Comparison of ENCODE assay signal across 11 cellular contexts in the genomic region with DNA sequence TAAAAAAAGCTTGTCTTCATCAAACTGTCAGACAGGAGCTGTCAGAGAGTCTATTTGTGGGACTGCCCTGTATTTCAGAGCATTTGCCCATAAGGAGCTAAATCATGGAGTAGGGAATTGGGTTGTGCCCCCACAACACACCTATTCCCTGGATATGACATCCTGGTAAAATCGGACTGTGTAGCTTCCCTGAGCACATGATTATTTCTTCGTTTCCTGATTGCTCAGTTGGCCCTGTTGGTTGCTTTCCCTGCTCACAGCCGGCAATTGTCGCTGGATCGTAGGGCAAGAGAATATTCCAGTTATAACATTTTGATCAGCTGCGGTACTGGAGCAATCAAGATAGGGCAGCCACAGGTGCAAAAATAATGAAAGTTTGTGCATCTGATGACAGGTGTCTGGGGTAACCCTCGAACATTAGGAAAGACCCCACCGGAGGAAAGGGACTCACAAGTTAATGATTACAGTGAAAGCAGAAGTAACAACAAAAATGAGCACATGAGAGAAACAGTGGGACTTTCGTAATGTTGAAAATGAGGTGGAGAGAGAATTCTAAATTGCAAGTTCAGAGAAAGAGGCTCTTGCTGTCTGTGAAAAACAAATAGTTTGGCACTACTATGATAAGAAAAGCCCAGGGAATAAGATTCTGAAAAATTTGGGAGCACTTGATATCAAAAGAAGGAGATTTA. TPM values are rescaled to one million over a fixed set of nuclear protein-coding genes. Genes with fewer than 3 reads are reported as not detected.
A peak's percentile ranks its signal among the peaks of the same experiment; 100 is the strongest.
DNase-seq lines count a peak whose midpoint lies in the region; ATAC-seq and TF ChIP-seq lines count a peak whose summit lies in the region.
"Had no signal": no experiment of that assay in that cellular context is flagged by ENCODE, and none has a peak within 500 bp of the region (broad histone marks: within the 10 kb centered on the region; RNA-seq: fewer than 3 reads in every experiment).

No MANE protein-coding gene starts in this region.

- ATAC-seq in GM18867 (IDR thresholded peaks at IDR 0.05; ENCODE audit: unreplicated experiment), result peak; percentile 54
- peak; percentile 44 to 65 (median 58) for ATAC-seq in right lobe of liver
- no peak for ATAC-seq in GM21367 (IDR thresholded peaks at IDR 0.05; ENCODE audit: unreplicated experiment)

- no peak for DNase-seq in HEK293T (ENCODE audit: extremely low spot score)
- DNase-seq in MV-4-11 (lab: John Stamatoyannopoulos, UW), result peak; percentile 60
- DNase-seq in right lobe of liver, result no peak
- no peak for DNase-seq in stimulated activated CD4-positive, alpha-beta T cell treated with anti-CD3 and anti-CD28 coated beads, Interleukin-2, amount 100 ng/mL, for 48 hours
- no peak for DNase-seq in dorsolateral prefrontal cortex
- no peak for DNase-seq in GF-D8 (lab: John Stamatoyannopoulos, UW)
- DNase-seq: heart right ventricle, NCI-H446, nucleus accumbens had no signal

- H3K4me3 ChIP-seq in right lobe of liver, result peak overlapping the region in 1 of 3 donors; percentile 25
- H3K4me3 ChIP-seq in dorsolateral prefrontal cortex, result peak overlapping the region in 1 of 59 donors; percentile 4

- H3K4me1 ChIP-seq in right lobe of liver, result peaks cover 0 to 11% (median 4%) of the 10 kb centered on the region in 4 donors

- H3K27ac ChIP-seq in right lobe of liver, result peak overlapping the region; percentile 66 to 74 (median 69)
- no peak overlapping the region for H3K27ac ChIP-seq in dorsolateral prefrontal cortex
- H3K27ac ChIP-seq: heart right ventricle had no signal

- 33% methylated on average over 9 of the region's 9 CpGs for WGBS in right lobe of liver (ENCODE audit: insufficient coverage, low coverage, low lambda C conversion rate, missing lambda C conversion rate)

- CTCF ChIA-PET in HEK293T (lab: Yijun Ruan, JAX), result interaction anchor here (0.6 to 1.5 kb wide), 3 partner anchors 28 to 389 kb away, joined by 5 to 8 read pairs (median 5); no protein-coding TSS in a partner anchor

- no peaks in the 10 kb centered on the region for H3K27me3 ChIP-seq in right lobe of liver
- H3K27me3 ChIP-seq in dorsolateral prefrontal cortex, result peaks cover 0 to 19% (median 0%) of the 10 kb centered on the region in 45 donors
- H3K27me3 ChIP-seq: heart right ventricle had no signal

- no peaks in the 10 kb centered on the region for H3K36me3 ChIP-seq in right lobe of liver
- H3K36me3 ChIP-seq: heart right ventricle had no signal

- TF ChIP-seq POLR2A in right lobe of liver (IDR thresholded peaks at IDR 0.05), result no peak

- H3K9me3 ChIP-seq in right lobe of liver, result no peaks in the 10 kb centered on the region
- H3K9me3 ChIP-seq: heart right ventricle had no signal

- TF ChIP-seq CTCF in right lobe of liver (IDR thresholded peaks at IDR 0.05) (no peak), dorsolateral prefrontal cortex (IDR thresholded peaks at IDR 0.05 in 54 of 56, conservative IDR thresholded peaks at IDR 0.05 in 2 of 56; ENCODE audit: low read depth in 1 of 56, partially characterized antibody in 56 of 56) (no peak)

- intact Hi-C loops in right lobe of liver (cut with DNase I), result no loop called here
- intact Hi-C loops in dorsolateral prefrontal cortex (cut with DNase I), result no loop called here

- POLR2A ChIA-PET in HEK293T (lab: Yijun Ruan, JAX), result interaction anchor here (0.9 kb wide), 1 partner anchor 12 kb away, joined by 3 read pairs; no protein-coding TSS in a partner anchor

TF ChIP-seq in HEK293T, 16 proteins besides CTCF, POLR2A, EP300 and RAD21:
- TF ChIP-seq PKNOX1 (IDR thresholded peaks at IDR 0.05) (peak; percentile 48), FOXK2 (IDR thresholded peaks at IDR 0.05) (no peak)

RNA-seq across cellular contexts. Expression of gene MAB21L3, which starts 0.5 kb away (rescaled TPM):
- total RNA-seq in right lobe of liver, result 1 to 10 TPM in 3 of 6 experiments, under 1 TPM in 3; 0.09 to 7.2 (median 1.1) TPM
- 1 to 10 TPM in 29 of 120 experiments, under 1 TPM in 85, not detected in 6; 0.16 to 3.4 (median 0.62) TPM for total RNA-seq in dorsolateral prefrontal cortex

Comparison
In these comparisons a context has a peak if more than half of its experiments do, and no peak if none do; other contexts are left out.
1. H3K27ac ChIP-seq: peak in right lobe of liver (3 of 3); none in dorsolateral prefrontal cortex (0 of 59).